ENCODE assay signal across 17 cellular contexts in genomic region chr3:183160616-183161015, GRCh38.
"Had no signal": no experiment of that assay in that cellular context is flagged by ENCODE, and none has a peak within 500 bp of the region (broad histone marks: within the 10 kb centered on the region; RNA-seq: fewer than 3 reads in every experiment).

No MANE protein-coding gene starts in this region.

- H3K4me1 ChIP-seq: psoas muscle had no signal

- DNase-seq: activated CD4-positive, alpha-beta T cell treated with anti-CD3 and anti-CD28 coated beads, Interleukin-2, amount 50 U/mL, for 48 hours; activated naive CD4-positive, alpha-beta T cell treated with anti-CD3 and anti-CD28 coated beads for 36 hours; activated T-cell treated with anti-CD3 and anti-CD28 coated beads, Interleukin-2, amount 50 U/mL, for 72 hours; amniotic stem cell; cerebellar nuclear complex; endodermal cell; hippocampal formation; kidney glomerular epithelial cell; natural killer cell; psoas muscle; right lobe of liver; transverse colon had no signal

- H3K27ac ChIP-seq: psoas muscle, right lobe of liver, transverse colon had no signal

- H3K36me3 ChIP-seq: right lobe of liver, transverse colon had no signal

- H3K27me3 ChIP-seq: right lobe of liver had no signal

- H3K9me3 Mint-ChIP-seq: activated naive CD4-positive, alpha-beta T cell treated with anti-CD3 and anti-CD28 coated beads for 36 hours; activated T-cell treated with anti-CD3 and anti-CD28 coated beads, Interleukin-2, amount 50 U/mL, for 72 hours; dendritic cell treated with granulocyte-macrophage colony-stimulating factor and Interleukin-4, amounts not matched to agents 40 ng/mL and 50 ng/mL, for 4 days; endodermal cell; natural killer cell; stimulated activated effector memory CD8-positive, alpha-beta T cell treated with anti-CD3 and anti-CD28 coated beads, Interleukin-12 subunit alpha, Interleukin-12 subunit beta, amount 100 ng/mL, for 72 hours; T-helper 2 cell treated with Interferon-gamma antibody and Interleukin-4, amounts not matched to agents 5 μg/mL and 100 μg/mL, for 36 hours had no signal

- H3K36me3 Mint-ChIP-seq: brain; natural killer cell; stimulated activated effector memory CD8-positive, alpha-beta T cell treated with anti-CD3 and anti-CD28 coated beads, Interleukin-12 subunit alpha, Interleukin-12 subunit beta, amount 100 ng/mL, for 72 hours had no signal

- H3K4me3 ChIP-seq: psoas muscle, right lobe of liver, transverse colon had no signal

- H3K27ac Mint-ChIP-seq: activated T-cell treated with anti-CD3 and anti-CD28 coated beads, Interleukin-2, amount 50 U/mL, for 72 hours; dendritic cell treated with granulocyte-macrophage colony-stimulating factor and Interleukin-4, amounts not matched to agents 40 ng/mL and 50 ng/mL, for 4 days; endodermal cell; stimulated activated effector memory CD8-positive, alpha-beta T cell treated with anti-CD3 and anti-CD28 coated beads, Interleukin-12 subunit alpha, Interleukin-12 subunit beta, amount 100 ng/mL, for 72 hours; T-helper 2 cell treated with Interferon-gamma antibody and Interleukin-4, amounts not matched to agents 5 μg/mL and 100 μg/mL, for 36 hours had no signal

- ATAC-seq: activated CD4-positive, CD25-positive, alpha-beta regulatory T cell treated with anti-CD3 and anti-CD28 coated beads, Interleukin-2, amount 50 U/mL, for 24 hours; activated T-cell treated with anti-CD3 and anti-CD28 coated beads, Interleukin-2, amount 50 U/mL, for 72 hours; natural killer cell; psoas muscle; right lobe of liver; stimulated activated effector memory CD8-positive, alpha-beta T cell treated with anti-CD3 and anti-CD28 coated beads, Interleukin-12 subunit alpha, Interleukin-12 subunit beta, amount 100 ng/mL, for 72 hours had no signal

- H3K4me3 Mint-ChIP-seq: dendritic cell treated with granulocyte-macrophage colony-stimulating factor and Interleukin-4, amounts not matched to agents 40 ng/mL and 50 ng/mL, for 4 days; endodermal cell; natural killer cell; stimulated activated effector memory CD8-positive, alpha-beta T cell treated with anti-CD3 and anti-CD28 coated beads, Interleukin-12 subunit alpha, Interleukin-12 subunit beta, amount 100 ng/mL, for 72 hours; T-helper 2 cell treated with Interferon-gamma antibody and Interleukin-4, amounts not matched to agents 5 μg/mL and 100 μg/mL, for 36 hours had no signal

- H3K9me3 ChIP-seq: psoas muscle, right lobe of liver, transverse colon had no signal
